ENCODE assay signal across 25 cellular contexts in the genomic region with DNA sequence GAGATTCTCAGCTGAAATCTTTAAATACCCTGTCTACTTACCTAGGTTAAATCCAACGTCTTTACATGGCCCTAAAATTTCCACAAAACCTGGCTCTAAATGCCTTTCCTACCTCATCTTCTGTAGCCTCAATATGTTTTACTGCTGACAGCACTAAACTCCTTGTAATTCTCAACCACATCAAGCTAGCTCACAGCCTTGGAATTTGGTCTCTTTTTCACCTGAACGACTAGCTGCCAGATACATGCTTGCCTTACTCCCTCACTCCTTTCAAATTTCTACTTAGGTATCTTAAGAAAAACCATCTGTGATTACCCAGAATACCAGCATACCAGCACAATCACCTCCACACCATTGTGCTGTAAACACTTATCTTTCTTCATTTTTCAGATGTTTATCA.
DNase-seq lines count a peak whose midpoint lies in the region; FAIRE-seq and TF ChIP-seq lines count a peak whose summit lies in the region.
"Had no signal": no experiment of that assay in that cellular context is flagged by ENCODE, and none has a peak within 500 bp of the region (broad histone marks: within the 10 kb centered on the region; RNA-seq: fewer than 3 reads in every experiment).

No MANE protein-coding gene starts in this region.

- intact Hi-C loops in mammary epithelial cell (cut with micrococcal nuclease) = no loop called here
- intact Hi-C loops in breast epithelium (cut with DNase I; ENCODE audit: low total_unique reads) = no loop called here
- intact Hi-C loops in esophagus squamous epithelium (cut with DNase I) = no loop called here

- no TSS peak for BruUV-seq in mammary epithelial cell (replicated peaks; lab: Mats Ljungman, UMichigan)

- no peaks in the 10 kb centered on the region for H3K9me3 ChIP-seq in mammary epithelial cell (replicated peaks; ENCODE audit: insufficient read depth, low read length)
- no peaks in the 10 kb centered on the region for H3K9me3 ChIP-seq in breast epithelium
- H3K9me3 ChIP-seq in esophagus squamous epithelium = no peaks in the 10 kb centered on the region
- H3K9me3 ChIP-seq: BLaER1, HAP-1 had no signal

- TF ChIP-seq CTCF in mammary epithelial cell (conservative IDR thresholded peaks at IDR 0.05 in 1 of 2, IDR thresholded peaks at IDR 0.05 in 1 of 2; ENCODE audit: extremely low read depth in 1 of 2, insufficient read depth in 1 of 2, low read depth in 1 of 2, low read length in 2 of 2) (no peak), breast epithelium (IDR thresholded peaks at IDR 0.05) (no peak), esophagus squamous epithelium (IDR thresholded peaks at IDR 0.05) (no peak)

- CTCF ChIA-PET in mammary epithelial cell (lab: Charles Lee; ENCODE audit: low non-redundant PET) = no interaction called here

- dilution Hi-C loops in mammary epithelial cell (cut with HindIII; ENCODE audit: low sequenced_read_pairs) = no loop called here

- WGBS in mammary epithelial cell (ENCODE audit: low coverage, missing lambda C conversion rate) = 25% methylated on average over 2 of the region's 2 CpGs
- 34 to 38% methylated on average over 2 of the region's 2 CpGs for WGBS in esophagus squamous epithelium, 2 donors

- TF ChIP-seq POLR2A in breast epithelium (IDR thresholded peaks at IDR 0.05) = no peak
- TF ChIP-seq POLR2A in esophagus squamous epithelium (IDR thresholded peaks at IDR 0.05) = no peak

- no peak overlapping the region for H2AFZ ChIP-seq in mammary epithelial cell (ENCODE audit: low read depth, low read length)

- in situ Hi-C loops in mammary epithelial cell (cut with MboI; ENCODE audit: low sequenced_read_pairs in 2 of 2) = no loop called here

- H3K27ac ChIP-seq in mammary epithelial cell (ENCODE audit: insufficient read depth, low read depth, low read length) (no peak overlapping the region), breast epithelium (no peak overlapping the region), esophagus squamous epithelium (no peak overlapping the region)
- H3K27ac ChIP-seq: 22Rv1, BLaER1 had no signal

- H3K4me1 ChIP-seq in mammary epithelial cell (ENCODE audit: insufficient read depth, low read length) = no peaks in the 10 kb centered on the region
- H3K4me1 ChIP-seq in breast epithelium = no peaks in the 10 kb centered on the region
- no peaks in the 10 kb centered on the region for H3K4me1 ChIP-seq in esophagus squamous epithelium
- H3K4me1 ChIP-seq: BLaER1 had no signal

- H3K79me2 ChIP-seq in mammary epithelial cell (ENCODE audit: insufficient read depth, low read length) = no peaks in the 10 kb centered on the region

- H3K4me3 ChIP-seq in mammary epithelial cell (replicated peaks in 1 of 3; ENCODE audit: insufficient read depth in 1 of 3, low read depth in 2 of 3, low read length in 3 of 3) (no peak overlapping the region), breast epithelium (no peak overlapping the region), esophagus squamous epithelium (no peak overlapping the region)
- H3K4me3 ChIP-seq: BLaER1, HAP-1 had no signal

- H3K27me3 ChIP-seq in mammary epithelial cell (ENCODE audit: insufficient read depth, low read length) (no peaks in the 10 kb centered on the region), breast epithelium (no peaks in the 10 kb centered on the region), esophagus squamous epithelium (no peaks in the 10 kb centered on the region)
- H3K27me3 ChIP-seq: BLaER1 had no signal

- peak; percentile 11 for DNase-seq in mammary epithelial cell
- DNase-seq in breast epithelium (ENCODE audit: low spot score in 2 of 2) = no peak
- peak; percentile 8 for DNase-seq in astrocyte of the hippocampus (ENCODE audit: low read depth, low spot score)
- peak; percentile 17 for DNase-seq in iPS-NIHi7 (ENCODE audit: extremely low spot score)
- DNase-seq in urothelium cell line (ENCODE audit: low spot score) = peak; percentile 0
- no peak for DNase-seq in superior temporal gyrus (ENCODE audit: extremely low spot score)
- no peak for DNase-seq in H4 (ENCODE audit: low spot score)
- DNase-seq in esophagus squamous epithelium (lab: John Stamatoyannopoulos, UW) = no peak
- DNase-seq: ACHN; CD4-positive, alpha-beta T cell; COR-L47; DMS 273 treated with DMSO at 0.1 percent for 48 hours; MM.1S; NCI-H1048; NCI-H1436; NCI-H187 treated with DMSO at 0.1 percent for 48 hours; NCI-H2107; NCI-H510A treated with DMSO at 0.1 percent for 48 hours; NCI-H748 treated with DMSO at 0.1 percent for 48 hours; SIG-M5 had no signal

- H3K36me3 ChIP-seq in mammary epithelial cell (ENCODE audit: insufficient read depth, low read length) (no peaks in the 10 kb centered on the region), breast epithelium (no peaks in the 10 kb centered on the region), esophagus squamous epithelium (no peaks in the 10 kb centered on the region)
- H3K36me3 ChIP-seq: BLaER1, HAP-1 had no signal

- H3K4me2 ChIP-seq in mammary epithelial cell (ENCODE audit: insufficient read depth, low read depth, low read length) = no peak overlapping the region
- H3K4me2 ChIP-seq: BLaER1 had no signal

- no peak overlapping the region for H3K9ac ChIP-seq in mammary epithelial cell (ENCODE audit: insufficient read depth, low read length)
- H3K9ac ChIP-seq: BLaER1 had no signal

- H4K20me1 ChIP-seq in mammary epithelial cell (ENCODE audit: insufficient read depth, low read length) = no peaks in the 10 kb centered on the region
- H4K20me1 ChIP-seq: BLaER1 had no signal

- FAIRE-seq in urothelium cell line (lab: Jason Lieb, UNC) = no peak
- FAIRE-seq: G401.6, GM12892 had no signal

Comparison
In these comparisons a context has a peak if more than half of its experiments do, and no peak if none do; other contexts are left out.
1. DNase-seq: peak in mammary epithelial cell (single experiment), astrocyte of the hippocampus (single experiment), iPS-NIHi7 (single experiment) and urothelium cell line (single experiment); none in breast epithelium (0 of 2), superior temporal gyrus (single experiment), H4 (single experiment) and esophagus squamous epithelium (single experiment).